ENCODE assay signal across 1 cellular context in the genomic region with DNA sequence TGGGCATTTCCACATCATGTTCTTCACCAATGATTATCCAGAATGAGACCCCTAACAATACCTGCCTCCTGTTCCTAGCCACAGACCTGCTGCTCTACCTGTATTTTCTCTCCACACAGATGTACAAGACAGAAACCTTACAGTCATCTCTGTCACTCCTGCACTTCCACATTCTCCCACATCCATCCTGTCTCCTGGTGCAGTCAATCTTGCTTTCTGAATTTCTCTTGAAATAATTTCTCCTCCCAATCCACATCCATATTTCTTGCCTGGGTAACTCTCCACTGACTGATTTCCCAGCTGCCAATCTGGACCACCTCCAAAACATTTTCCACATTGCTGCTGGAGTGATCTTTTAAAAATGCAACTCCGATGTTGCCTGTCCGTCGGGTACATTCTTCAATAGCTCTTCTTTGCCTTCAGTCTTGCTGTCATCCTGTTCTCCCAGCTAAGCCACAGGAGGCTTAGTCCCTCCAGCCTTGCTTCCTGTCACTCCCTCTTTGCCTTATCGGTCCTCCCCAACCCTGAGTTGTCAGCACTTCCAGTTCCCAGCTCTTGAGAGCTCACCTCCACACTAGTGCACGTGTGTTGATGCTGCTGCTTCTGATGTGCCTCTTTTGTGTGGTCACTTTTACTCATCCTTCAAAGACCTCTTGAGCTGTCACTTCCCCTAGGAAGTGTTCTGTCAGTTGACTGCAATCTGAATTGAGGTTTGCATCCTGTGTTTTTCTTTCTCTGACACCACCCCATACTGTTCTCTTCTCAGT.
TF ChIP-seq lines count a peak whose summit lies in the region.

No MANE protein-coding gene starts in this region.

TF ChIP-seq in HepG2, 621 proteins besides CTCF, POLR2A, EP300 and RAD21 (continued from another document):
- no peak for TF ChIP-seq ZNF253 (CRISPR knock-in tag; IDR thresholded peaks at IDR 0.05; ENCODE audit: borderline replicate concordance)
- TF ChIP-seq ZNF251 (CRISPR knock-in tag; IDR thresholded peaks at IDR 0.05): no peak
- TF ChIP-seq MTA1 (CRISPR knock-in tag; IDR thresholded peaks at IDR 0.05; ENCODE audit: borderline replicate concordance): no peak
- TF ChIP-seq, protein P1, sequence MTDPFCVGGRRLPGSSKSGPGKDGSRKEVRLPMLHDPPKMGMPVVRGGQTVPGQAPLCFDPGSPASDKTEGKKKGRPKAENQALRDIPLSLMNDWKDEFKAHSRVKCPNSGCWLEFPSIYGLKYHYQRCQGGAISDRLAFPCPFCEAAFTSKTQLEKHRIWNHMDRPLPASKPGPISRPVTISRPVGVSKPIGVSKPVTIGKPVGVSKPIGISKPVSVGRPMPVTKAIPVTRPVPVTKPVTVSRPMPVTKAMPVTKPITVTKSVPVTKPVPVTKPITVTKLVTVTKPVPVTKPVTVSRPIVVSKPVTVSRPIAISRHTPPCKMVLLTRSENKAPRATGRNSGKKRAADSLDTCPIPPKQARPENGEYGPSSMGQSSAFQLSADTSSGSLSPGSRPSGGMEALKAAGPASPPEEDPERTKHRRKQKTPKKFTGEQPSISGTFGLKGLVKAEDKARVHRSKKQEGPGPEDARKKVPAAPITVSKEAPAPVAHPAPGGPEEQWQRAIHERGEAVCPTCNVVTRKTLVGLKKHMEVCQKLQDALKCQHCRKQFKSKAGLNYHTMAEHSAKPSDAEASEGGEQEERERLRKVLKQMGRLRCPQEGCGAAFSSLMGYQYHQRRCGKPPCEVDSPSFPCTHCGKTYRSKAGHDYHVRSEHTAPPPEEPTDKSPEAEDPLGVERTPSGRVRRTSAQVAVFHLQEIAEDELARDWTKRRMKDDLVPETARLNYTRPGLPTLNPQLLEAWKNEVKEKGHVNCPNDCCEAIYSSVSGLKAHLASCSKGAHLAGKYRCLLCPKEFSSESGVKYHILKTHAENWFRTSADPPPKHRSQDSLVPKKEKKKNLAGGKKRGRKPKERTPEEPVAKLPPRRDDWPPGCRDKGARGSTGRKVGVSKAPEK (CRISPR knock-in tag; IDR thresholded peaks at IDR 0.05; ENCODE audit: borderline replicate concordance): no peak
TF ChIP-seq in HepG2: peak in this region for 0.
